In the genomic region with DNA sequence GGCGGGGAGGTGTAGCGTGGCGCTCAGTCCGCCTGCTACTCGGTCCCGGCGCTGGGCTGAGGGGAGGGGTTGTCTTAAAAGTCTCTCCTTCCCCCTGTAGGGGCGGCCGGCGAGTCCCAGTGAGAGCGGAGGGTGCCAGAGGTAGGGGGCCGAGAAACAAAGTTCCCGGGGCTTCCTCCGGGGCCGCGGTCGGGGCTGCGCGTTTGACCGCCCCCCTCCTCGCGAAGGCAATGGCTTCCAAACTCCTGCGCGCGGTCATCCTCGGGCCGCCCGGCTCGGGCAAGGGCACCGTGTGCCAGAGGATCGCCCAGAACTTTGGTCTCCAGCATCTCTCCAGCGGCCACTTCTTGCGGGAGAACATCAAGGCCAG, we compare ENCODE assay signal across 8 cellular contexts. TPM values are rescaled to one million over a fixed set of nuclear protein-coding genes. Genes with fewer than 3 reads are reported as not detected.
DNase-seq lines count a peak whose midpoint lies in the region; ATAC-seq and TF ChIP-seq lines count a peak whose summit lies in the region.
"Not testable (repeated sequence)": the region's sequence is repeated elsewhere in the genome, so short reads cannot be mapped to it uniquely, and the experiment has no call there.

A gene (plus strand): TSS at position 26 of the 370 bp plus-strand sequence. CDS start 205 bp downstream, at position 231.

- not testable (repeated sequence) for H3K36me3 ChIP-seq in testis (ENCODE audit: low read depth, missing control alignments)

- intact Hi-C loops in left ventricle myocardium superior (cut with micrococcal nuclease); testis (cut with DNase I; ENCODE audit: low total_unique reads): not testable (repeated sequence)

- TF ChIP-seq CTCF in GM12865 (IDR thresholded peaks at IDR 0.05; ENCODE audit: insufficient read depth, low read depth, low read length, missing control alignments); nephron (IDR thresholded peaks at IDR 0.05; ENCODE audit: unreplicated experiment in 3 of 3); testis (IDR thresholded peaks at IDR 0.05): not testable (repeated sequence)

- peak within 1 kb of the TSS; percentile 87 for H3K4me3 ChIP-seq in GM12865 (ENCODE audit: low read depth, low read length)
- peak within 1 kb of the TSS; percentile 69 to 83 for H3K4me3 ChIP-seq in testis

- H3K4me3 Mint-ChIP-seq in T-helper 17 cell (peak within 1 kb of the TSS; percentile 87), nephron (peak within 1 kb of the TSS; percentile 90 to 95 (median 94))

- not testable (repeated sequence) for DNase-seq in GM12865 (ENCODE audit: low read depth); H4 (ENCODE audit: low spot score); T-helper 17 cell; caudate nucleus (lab: John Stamatoyannopoulos, UW); left ventricle myocardium superior; testis

- not testable (repeated sequence) for H3K9me3 ChIP-seq in T-helper 17 cell (ENCODE audit: control insufficient read depth, low read length, poor library complexity, severe bottlenecking); testis

- not testable (repeated sequence) for H3K27ac Mint-ChIP-seq in T-helper 17 cell
- peak within 1 kb of the TSS; percentile 53 to 87 (median 54) for H3K27ac Mint-ChIP-seq in nephron

- ATAC-seq in HG03460 (IDR thresholded peaks at IDR 0.05; ENCODE audit: unreplicated experiment) (peak; percentile 12), left ventricle myocardium superior (peak; percentile 34)
- ATAC-seq in T-helper 17 cell: not testable (repeated sequence)

- not testable (repeated sequence) for H3K27me3 ChIP-seq in testis

- not testable (repeated sequence) for TF ChIP-seq POLR2A in testis (IDR thresholded peaks at IDR 0.05)

- H3K4me1 ChIP-seq in testis: not testable (repeated sequence)

- WGBS in testis, 2 donors: 1% methylated on average over 25 of the region's 33 CpGs; no CpG with 5 or more reads in 1 of the 2 donors

- peaks cover 12% of the 10 kb centered on the region for H3K4me1 Mint-ChIP-seq in T-helper 17 cell
- H3K4me1 Mint-ChIP-seq in nephron: peaks cover 11% of the 10 kb centered on the region

- H3K36me3 Mint-ChIP-seq in T-helper 17 cell (ENCODE audit: low read depth); nephron (ENCODE audit: low read depth): not testable (repeated sequence)

- H3K27ac ChIP-seq in caudate nucleus (ENCODE audit: low read depth, low read length): peak within 1 kb of the TSS; percentile 73
- H3K27ac ChIP-seq in testis: peak within 1 kb of the TSS; percentile 86 to 88

- H3K27me3 Mint-ChIP-seq in T-helper 17 cell: peaks cover 54% of the 10 kb centered on the region
- H3K27me3 Mint-ChIP-seq in nephron (ENCODE audit: low read depth): peaks cover 53% of the 10 kb centered on the region

- H3K9me3 Mint-ChIP-seq in nephron: not testable (repeated sequence)

RNA-seq across cellular contexts. Expression of the gene that starts here (rescaled TPM):
- 18.0 and 22.6 TPM in 2 replicates for total RNA-seq in H4 (2014; rRNA removed; shearing (Covaris generic))
- total RNA-seq in T-helper 17 cell (under 1 TPM; 0.05 to 0.07 TPM), left ventricle myocardium superior (163 TPM), testis (10 to 100 TPM; 40.1 to 42.0 TPM)
- 29.0 TPM for polyA plus RNA-seq in testis (ENCODE audit: insufficient read depth, low read depth, low replicate concordance)

Comparison
In these comparisons a context has a peak if more than half of its experiments do, and no peak if none do; other contexts are left out.
1. RNA of the gene that starts here (total RNA-seq): 163 TPM in left ventricle myocardium superior (single experiment), 40.1 to 42.0 TPM in testis and 18.0 to 22.6 TPM in H4; 0.05 to 0.07 TPM in T-helper 17 cell; every median in the first group is over 10 times any median in the second.